ENCODE assay signal across 11 cellular contexts in genomic region chr12:43807361-43807760, GRCh38. TPM values are rescaled to one million over a fixed set of nuclear protein-coding genes. Genes with fewer than 3 reads are reported as not detected.
DNase-seq lines count a peak whose midpoint lies in the region; ATAC-seq and TF ChIP-seq lines count a peak whose summit lies in the region.
"Had no signal": no experiment of that assay in that cellular context is flagged by ENCODE, and none has a peak within 500 bp of the region (broad histone marks: within the 10 kb centered on the region; RNA-seq: fewer than 3 reads in every experiment).

No MANE protein-coding gene starts in this region.

- no peak for ATAC-seq in activated CD8-positive, alpha-beta memory T cell treated with anti-CD3 and anti-CD28 coated beads, Interleukin-2, amount 10 ng/mL, durations not matched to agents 7 days and 5 days
- ATAC-seq in WTC11 (no peak), GM21737 (IDR thresholded peaks at IDR 0.05; ENCODE audit: unreplicated experiment) (no peak)
- ATAC-seq: left lung had no signal

- no peak for TF ChIP-seq CTCF in WTC11 (IDR thresholded peaks at IDR 0.05)

- POLR2A ChIA-PET in WTC11 (lab: Charles Lee): interaction anchor here (1.5 kb wide), 1 partner anchor 15 kb away, joined by 3 read pairs; no protein-coding TSS in a partner anchor

- peaks cover 3 to 6% (median 5%) of the 10 kb centered on the region in 5 donors for H3K36me3 ChIP-seq in subcutaneous abdominal adipose tissue (ENCODE audit: control insufficient read depth in 5 of 5, insufficient read depth in 5 of 5, low read length in 5 of 5)

- peaks cover 5 to 21% (median 19%) of the 10 kb centered on the region in 5 donors for H3K4me1 ChIP-seq in subcutaneous abdominal adipose tissue (ENCODE audit: control insufficient read depth in 5 of 5, insufficient read depth in 5 of 5, low read length in 5 of 5)

- H3K9me3 ChIP-seq in subcutaneous abdominal adipose tissue (ENCODE audit: control insufficient read depth in 5 of 5, low read length in 5 of 5): no peaks in the 10 kb centered on the region
- H3K9me3 ChIP-seq: left lung had no signal

- H3K36me3 Mint-ChIP-seq in activated CD8-positive, alpha-beta memory T cell treated with anti-CD3 and anti-CD28 coated beads, Interleukin-2, amount 10 ng/mL, durations not matched to agents 7 days and 5 days: peaks cover 7% of the 10 kb centered on the region
- H3K36me3 Mint-ChIP-seq in WTC11 (peaks cover 6% of the 10 kb centered on the region), immature natural killer cell (peaks cover 0 to 4% (median 4%) of the 10 kb centered on the region in 3 donors)

- no peak for DNase-seq in activated CD8-positive, alpha-beta memory T cell treated with anti-CD3 and anti-CD28 coated beads, Interleukin-2, amount 10 ng/mL, durations not matched to agents 7 days and 5 days
- DNase-seq in activated CD8-positive, alpha-beta memory T cell treated with anti-CD3 and anti-CD28 coated beads for 24 hours: no peak
- DNase-seq in WTC11 (ENCODE audit: low spot score) (no peak), immature natural killer cell (no peak), hepatic stellate cell (ENCODE audit: low spot score) (no peak)
- no peak for DNase-seq in activated CD8-positive, alpha-beta memory T cell treated with anti-CD3 and anti-CD28 coated beads, Interleukin-2, amount 50 U/mL, for 4 hours
- DNase-seq: activated CD4-positive, alpha-beta T cell treated with anti-CD3 and anti-CD28 coated beads for 1 hour; left lung; NCI-H526 treated with DMSO at 0.1 percent for 48 hours had no signal

- peaks cover 4% of the 10 kb centered on the region for H3K27me3 Mint-ChIP-seq in activated CD8-positive, alpha-beta memory T cell treated with anti-CD3 and anti-CD28 coated beads, Interleukin-2, amount 10 ng/mL, durations not matched to agents 7 days and 5 days
- H3K27me3 Mint-ChIP-seq in WTC11 (ENCODE audit: low read depth): no peaks in the 10 kb centered on the region; the same call in 1 of the 2 replicates
- H3K27me3 Mint-ChIP-seq in immature natural killer cell (ENCODE audit: low read depth in 3 of 3): peaks cover 2 to 18% (median 9%) of the 10 kb centered on the region in 3 donors

- H3K27ac Mint-ChIP-seq in activated CD8-positive, alpha-beta memory T cell treated with anti-CD3 and anti-CD28 coated beads, Interleukin-2, amount 10 ng/mL, durations not matched to agents 7 days and 5 days: peak overlapping the region; percentile 100
- H3K27ac Mint-ChIP-seq in WTC11 (no peak overlapping the region), immature natural killer cell (peak overlapping the region; percentile 98 to 100 (median 100))

- no peaks in the 10 kb centered on the region for H3K27me3 ChIP-seq in subcutaneous abdominal adipose tissue (ENCODE audit: control insufficient read depth in 5 of 5, insufficient read depth in 4 of 5, low read length in 5 of 5)

- H3K9ac ChIP-seq in subcutaneous abdominal adipose tissue (ENCODE audit: low read length in 5 of 5): no peak overlapping the region

- CTCF ChIA-PET in activated CD8-positive, alpha-beta memory T cell treated with anti-CD3 and anti-CD28 coated beads, Interleukin-2, amount 10 ng/mL, durations not matched to agents 7 days and 5 days (lab: Charles Lee): interaction anchor here (1.2 to 3.2 kb wide), 4 partner anchors 8 to 75 kb away, joined by 3 to 12 read pairs (median 8); partner anchors contain the start of gene IRAK4
- CTCF ChIA-PET in WTC11 (lab: Charles Lee): interaction anchor here (1.0 kb wide), 1 partner anchor 19 kb away, joined by 3 read pairs; no protein-coding TSS in a partner anchor

- H3K4me1 Mint-ChIP-seq in activated CD8-positive, alpha-beta memory T cell treated with anti-CD3 and anti-CD28 coated beads, Interleukin-2, amount 10 ng/mL, durations not matched to agents 7 days and 5 days: peaks cover 23% of the 10 kb centered on the region
- H3K4me1 Mint-ChIP-seq in WTC11 (peaks cover 12% of the 10 kb centered on the region), immature natural killer cell (peaks cover 32 to 47% of the 10 kb centered on the region in 2 donors)

- no peaks in the 10 kb centered on the region for H3K9me3 Mint-ChIP-seq in activated CD8-positive, alpha-beta memory T cell treated with anti-CD3 and anti-CD28 coated beads, Interleukin-2, amount 10 ng/mL, durations not matched to agents 7 days and 5 days (ENCODE audit: low read depth)
- H3K9me3 Mint-ChIP-seq in WTC11 (no peaks in the 10 kb centered on the region), immature natural killer cell (no peaks in the 10 kb centered on the region)

- H3K27ac ChIP-seq in subcutaneous abdominal adipose tissue (ENCODE audit: low read depth, low read length): peak overlapping the region; percentile 96

- H3K4me3 ChIP-seq in subcutaneous abdominal adipose tissue (ENCODE audit: low read depth in 1 of 5, low read length in 5 of 5): peak overlapping the region in 2 of 5 donors; percentile 22 to 97

- no peak overlapping the region for H3K4me3 Mint-ChIP-seq in activated CD8-positive, alpha-beta memory T cell treated with anti-CD3 and anti-CD28 coated beads, Interleukin-2, amount 10 ng/mL, durations not matched to agents 7 days and 5 days
- H3K4me3 Mint-ChIP-seq in WTC11: peak overlapping the region; percentile 99
- H3K4me3 Mint-ChIP-seq in immature natural killer cell: peak overlapping the region in 4 of 5 donors; percentile 99 to 100 (median 100)

TF ChIP-seq in WTC11, 78 proteins besides CTCF, POLR2A, EP300 and RAD21:
- TF ChIP-seq SMAD3 (CRISPR knock-in tag; IDR thresholded peaks at IDR 0.05; ENCODE audit: borderline replicate concordance): no peak
- no peak for TF ChIP-seq NFATC4 (CRISPR knock-in tag; IDR thresholded peaks at IDR 0.05)
- TF ChIP-seq ZNF263 (CRISPR knock-in tag; IDR thresholded peaks at IDR 0.05; ENCODE audit: low read depth): no peak

RNA-seq across cellular contexts. Expression of gene TWF1, which starts 1.2 kb away (rescaled TPM):
- total RNA-seq in activated CD8-positive, alpha-beta memory T cell treated with anti-CD3 and anti-CD28 coated beads, Interleukin-2, amount 10 ng/mL, durations not matched to agents 7 days and 5 days: 10 to 100 TPM; 25.2 to 27.4 TPM
- 28.4 to 33.1 TPM (median 29.0 TPM) in 3 replicates for total RNA-seq in WTC11 (2021)
- 10 to 100 TPM; 20.4 to 21.7 (median 21.3) TPM for polyA plus RNA-seq in immature natural killer cell

RNA-seq across cellular contexts. Expression of gene TMEM117, which starts 28.5 kb away (rescaled TPM):
- total RNA-seq in activated CD8-positive, alpha-beta memory T cell treated with anti-CD3 and anti-CD28 coated beads, Interleukin-2, amount 10 ng/mL, durations not matched to agents 7 days and 5 days: under 1 TPM; 0.50 to 0.63 TPM
- 0.73 to 1.5 TPM (median 1.4 TPM) in 3 replicates for total RNA-seq in WTC11 (2021)
- 1 to 10 TPM; 2.0 to 7.8 (median 4.0) TPM for polyA plus RNA-seq in immature natural killer cell

RNA-seq across cellular contexts. Expression of gene IRAK4, which starts 48.6 kb away (rescaled TPM):
- total RNA-seq in activated CD8-positive, alpha-beta memory T cell treated with anti-CD3 and anti-CD28 coated beads, Interleukin-2, amount 10 ng/mL, durations not matched to agents 7 days and 5 days: 10 to 100 TPM; 30.4 to 40.4 TPM
- 5.7 to 6.5 TPM (median 6.1 TPM) in 3 replicates for total RNA-seq in WTC11 (2021)
- 10 to 100 TPM; 26.8 to 45.4 (median 39.3) TPM for polyA plus RNA-seq in immature natural killer cell

RNA-seq across cellular contexts. Expression of gene PUS7L, which starts 48.8 kb away (rescaled TPM):
- total RNA-seq in activated CD8-positive, alpha-beta memory T cell treated with anti-CD3 and anti-CD28 coated beads, Interleukin-2, amount 10 ng/mL, durations not matched to agents 7 days and 5 days: 10 to 100 TPM; 16.0 to 23.5 TPM
- total RNA-seq in WTC11 (2021): 16.0 to 20.7 TPM (median 16.4 TPM) in 3 replicates
- polyA plus RNA-seq in immature natural killer cell: 10 to 100 TPM; 13.5 to 42.1 (median 35.9) TPM
